In genomic region chr3:150765949-150766720, GRCh38 we compare ENCODE assay signal across 1 cellular context.
TF ChIP-seq lines count a peak whose summit lies in the region.

No MANE protein-coding gene starts in this region.

TF ChIP-seq in GM12878, 131 proteins besides CTCF, POLR2A, EP300 and RAD21 (continued from another document):
- TF ChIP-seq TCF7 (IDR thresholded peaks at IDR 0.05; ENCODE audit: borderline replicate concordance): 0 out of 2 replicates have a peak, but pooled peaks have one; percentile 12
- TF ChIP-seq TBL1XR1 (IDR thresholded peaks at IDR 0.05; ENCODE audit: low read depth, low read length): no peak
- 0 out of 2 replicates have a peak, but pooled peaks have one; percentile 31 for TF ChIP-seq GABPA (IDR thresholded peaks at IDR 0.05; ENCODE audit: low read depth)
- peak; percentile 96 for TF ChIP-seq EED (IDR thresholded peaks at IDR 0.05; ENCODE audit: low read depth)
- TF ChIP-seq CREB1 (IDR thresholded peaks at IDR 0.05; ENCODE audit: low read depth): peak; percentile 38; the same call in 1 of the 2 replicates
- peak; percentile 83 for TF ChIP-seq BCL3 (IDR thresholded peaks at IDR 0.05; ENCODE audit: borderline replicate concordance, insufficient read depth, low read depth, low read length, poor library complexity, severe bottlenecking)
- TF ChIP-seq CBFB (IDR thresholded peaks at IDR 0.05; ENCODE audit: low read depth): peak; percentile 55; the same call in 1 of the 2 replicates
- peak; percentile 75; the same call in 1 of the 2 replicates for TF ChIP-seq JUNB (IDR thresholded peaks at IDR 0.05)
- peak; percentile 49 for TF ChIP-seq MEF2A (IDR thresholded peaks at IDR 0.05; ENCODE audit: insufficient read depth, low read depth, low read length)
- no peak for TF ChIP-seq HDGF (IDR thresholded peaks at IDR 0.05)
- 0 out of 2 replicates have a peak, but pooled peaks have one; percentile 23 for TF ChIP-seq TAF1 (IDR thresholded peaks at IDR 0.05; ENCODE audit: borderline replicate concordance, low read depth, low read length)
- no peak for TF ChIP-seq GATAD2B (conservative IDR thresholded peaks at IDR 0.05; ENCODE audit: low read depth)
- TF ChIP-seq POLR2AphosphoS5 (IDR thresholded peaks at IDR 0.05; ENCODE audit: low read length): no peak
- peak; percentile 23; the same call in 1 of the 2 replicates for TF ChIP-seq NR2F1 (conservative IDR thresholded peaks at IDR 0.05)
- 0 out of 2 replicates have a peak, but pooled peaks have one; percentile 25 for TF ChIP-seq TARDBP (IDR thresholded peaks at IDR 0.05; ENCODE audit: borderline replicate concordance)
- no peak for TF ChIP-seq HDAC2 (IDR thresholded peaks at IDR 0.05)
- peak; percentile 60; the same call in 1 of the 2 replicates for TF ChIP-seq DPF2 (IDR thresholded peaks at IDR 0.05)
- TF ChIP-seq ZZZ3 (IDR thresholded peaks at IDR 0.05; ENCODE audit: control insufficient read depth, insufficient read length, low read depth): no peak
- TF ChIP-seq ATF2 (IDR thresholded peaks at IDR 0.05; ENCODE audit: low read length): peak; percentile 84; the same call in 1 of the 2 replicates
- TF ChIP-seq ZBED1 (IDR thresholded peaks at IDR 0.05; ENCODE audit: borderline replicate concordance): peak; percentile 74
- TF ChIP-seq SPI1 (IDR thresholded peaks at IDR 0.05; ENCODE audit: borderline replicate concordance, insufficient read depth, low read depth, low read length): no peak
- TF ChIP-seq SMC3 (IDR thresholded peaks at IDR 0.05; ENCODE audit: borderline replicate concordance, low read length): no peak
- TF ChIP-seq CREM (IDR thresholded peaks at IDR 0.05; ENCODE audit: low read depth): peak; percentile 40; the same call in 1 of the 2 replicates
- peak; percentile 91 for TF ChIP-seq NFIC (IDR thresholded peaks at IDR 0.05; ENCODE audit: low read depth, low read length)
- peak; percentile 32; the same call in 1 of the 2 replicates for TF ChIP-seq BCL11A (IDR thresholded peaks at IDR 0.05; ENCODE audit: low read depth, low read length)
- TF ChIP-seq IRF4 (IDR thresholded peaks at IDR 0.05; ENCODE audit: low read depth, low read length): peak; percentile 29; the same call in 1 of the 2 replicates
- TF ChIP-seq CBX5 (IDR thresholded peaks at IDR 0.05; ENCODE audit: low read depth): 0 out of 2 replicates have a peak, but pooled peaks have one; percentile 10
- TF ChIP-seq, protein P1, sequence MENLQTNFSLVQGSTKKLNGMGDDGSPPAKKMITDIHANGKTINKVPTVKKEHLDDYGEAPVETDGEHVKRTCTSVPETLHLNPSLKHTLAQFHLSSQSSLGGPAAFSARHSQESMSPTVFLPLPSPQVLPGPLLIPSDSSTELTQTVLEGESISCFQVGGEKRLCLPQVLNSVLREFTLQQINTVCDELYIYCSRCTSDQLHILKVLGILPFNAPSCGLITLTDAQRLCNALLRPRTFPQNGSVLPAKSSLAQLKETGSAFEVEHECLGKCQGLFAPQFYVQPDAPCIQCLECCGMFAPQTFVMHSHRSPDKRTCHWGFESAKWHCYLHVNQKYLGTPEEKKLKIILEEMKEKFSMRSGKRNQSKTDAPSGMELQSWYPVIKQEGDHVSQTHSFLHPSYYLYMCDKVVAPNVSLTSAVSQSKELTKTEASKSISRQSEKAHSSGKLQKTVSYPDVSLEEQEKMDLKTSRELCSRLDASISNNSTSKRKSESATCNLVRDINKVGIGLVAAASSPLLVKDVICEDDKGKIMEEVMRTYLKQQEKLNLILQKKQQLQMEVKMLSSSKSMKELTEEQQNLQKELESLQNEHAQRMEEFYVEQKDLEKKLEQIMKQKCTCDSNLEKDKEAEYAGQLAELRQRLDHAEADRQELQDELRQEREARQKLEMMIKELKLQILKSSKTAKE (IDR thresholded peaks at IDR 0.05; ENCODE audit: low read depth, poor library complexity, severe bottlenecking): peak; percentile 41
- TF ChIP-seq FOXM1 (IDR thresholded peaks at IDR 0.05; ENCODE audit: low read depth, low read length): peak; percentile 87
- TF ChIP-seq, protein P2, sequence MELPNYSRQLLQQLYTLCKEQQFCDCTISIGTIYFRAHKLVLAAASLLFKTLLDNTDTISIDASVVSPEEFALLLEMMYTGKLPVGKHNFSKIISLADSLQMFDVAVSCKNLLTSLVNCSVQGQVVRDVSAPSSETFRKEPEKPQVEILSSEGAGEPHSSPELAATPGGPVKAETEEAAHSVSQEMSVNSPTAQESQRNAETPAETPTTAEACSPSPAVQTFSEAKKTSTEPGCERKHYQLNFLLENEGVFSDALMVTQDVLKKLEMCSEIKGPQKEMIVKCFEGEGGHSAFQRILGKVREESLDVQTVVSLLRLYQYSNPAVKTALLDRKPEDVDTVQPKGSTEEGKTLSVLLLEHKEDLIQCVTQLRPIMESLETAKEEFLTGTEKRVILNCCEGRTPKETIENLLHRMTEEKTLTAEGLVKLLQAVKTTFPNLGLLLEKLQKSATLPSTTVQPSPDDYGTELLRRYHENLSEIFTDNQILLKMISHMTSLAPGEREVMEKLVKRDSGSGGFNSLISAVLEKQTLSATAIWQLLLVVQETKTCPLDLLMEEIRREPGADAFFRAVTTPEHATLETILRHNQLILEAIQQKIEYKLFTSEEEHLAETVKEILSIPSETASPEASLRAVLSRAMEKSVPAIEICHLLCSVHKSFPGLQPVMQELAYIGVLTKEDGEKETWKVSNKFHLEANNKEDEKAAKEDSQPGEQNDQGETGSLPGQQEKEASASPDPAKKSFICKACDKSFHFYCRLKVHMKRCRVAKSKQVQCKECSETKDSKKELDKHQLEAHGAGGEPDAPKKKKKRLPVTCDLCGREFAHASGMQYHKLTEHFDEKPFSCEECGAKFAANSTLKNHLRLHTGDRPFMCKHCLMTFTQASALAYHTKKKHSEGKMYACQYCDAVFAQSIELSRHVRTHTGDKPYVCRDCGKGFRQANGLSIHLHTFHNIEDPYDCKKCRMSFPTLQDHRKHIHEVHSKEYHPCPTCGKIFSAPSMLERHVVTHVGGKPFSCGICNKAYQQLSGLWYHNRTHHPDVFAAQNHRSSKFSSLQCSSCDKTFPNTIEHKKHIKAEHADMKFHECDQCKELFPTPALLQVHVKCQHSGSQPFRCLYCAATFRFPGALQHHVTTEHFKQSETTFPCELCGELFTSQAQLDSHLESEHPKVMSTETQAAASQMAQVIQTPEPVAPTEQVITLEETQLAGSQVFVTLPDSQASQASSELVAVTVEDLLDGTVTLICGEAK (IDR thresholded peaks at IDR 0.05; ENCODE audit: borderline replicate concordance): no peak
- TF ChIP-seq RUNX3 (IDR thresholded peaks at IDR 0.05; ENCODE audit: low read length): peak; percentile 93
- peak in 1 of 2 experiments; percentile 83; a peak in 2 of 4 replicates for TF ChIP-seq CEBPB (IDR thresholded peaks at IDR 0.05; ENCODE audit: borderline replicate concordance in 1 of 2, low read depth in 2 of 2, low read length in 2 of 2)
- no peak for TF ChIP-seq EGR1 (IDR thresholded peaks at IDR 0.05; ENCODE audit: borderline replicate concordance in 1 of 2, low read depth in 2 of 2, low read length in 2 of 2)
- TF ChIP-seq IKZF2 (IDR thresholded peaks at IDR 0.05): peak; percentile 93 to 95
- no peak for TF ChIP-seq STAT3 (IDR thresholded peaks at IDR 0.05; ENCODE audit: low read depth, low read length)
- peak; percentile 75; the same call in 1 of the 2 replicates for TF ChIP-seq MTA3 (IDR thresholded peaks at IDR 0.05; ENCODE audit: borderline replicate concordance, low read length)
- TF ChIP-seq LARP7 (IDR thresholded peaks at IDR 0.05): no peak
